In the genomic region with DNA sequence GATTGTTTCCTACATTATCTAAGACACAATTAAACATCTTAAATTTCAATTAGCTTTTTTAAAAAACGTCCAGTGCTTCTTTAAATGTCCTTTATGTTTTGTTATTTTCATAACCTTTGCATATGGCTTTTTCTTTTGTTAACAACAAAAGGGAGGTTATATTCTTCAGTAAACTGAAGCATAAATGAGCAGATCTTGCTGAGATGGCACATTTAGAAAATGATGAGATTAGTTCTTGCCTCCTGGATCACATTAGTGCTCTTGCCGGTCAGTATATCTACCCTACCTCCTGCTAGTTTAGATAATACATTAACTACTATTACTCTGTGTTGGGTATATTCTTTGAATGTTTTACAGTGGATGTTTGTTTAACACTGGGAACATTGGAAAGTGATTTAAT, we compare ENCODE assay signal across 14 cellular contexts.
DNase-seq lines count a peak whose midpoint lies in the region; ATAC-seq and TF ChIP-seq lines count a peak whose summit lies in the region.
"Had no signal": no experiment of that assay in that cellular context is flagged by ENCODE, and none has a peak within 500 bp of the region (broad histone marks: within the 10 kb centered on the region; RNA-seq: fewer than 3 reads in every experiment).

No MANE protein-coding gene starts in this region.

- DNase-seq in Caco-2 (no peak), PC-3 (no peak), PC-9 (no peak), cortex of kidney (lab: John Stamatoyannopoulos, UW) (no peak)
- no peak for DNase-seq in activated effector memory CD4-positive, alpha-beta T cell treated with anti-CD3 and anti-CD28 coated beads, Interleukin-2, amount 50 U/mL, for 16 hours
- DNase-seq: BE2C; CD4-positive, alpha-beta memory T cell; DND-41; GDM1; HFFc6 had no signal

- H2AFZ ChIP-seq in PC-3 (ENCODE audit: low read length) (no peak overlapping the region), PC-9 (no peak overlapping the region)

- H4K20me1 ChIP-seq in PC-3 (ENCODE audit: low read length) (no peaks in the 10 kb centered on the region), PC-9 (ENCODE audit: insufficient read depth) (no peaks in the 10 kb centered on the region)

- no TSS peak for BruUV-seq in Caco-2 (replicated peaks; lab: Mats Ljungman, UMichigan)
- no TSS peak for BruUV-seq in PC-3 (replicated peaks; lab: Mats Ljungman, UMichigan)
- no TSS peak for BruUV-seq in PC-9 (replicated peaks; lab: Mats Ljungman, UMichigan)

- POLR2A ChIA-PET in Caco-2 (lab: Charles Lee): no interaction called here
- POLR2A ChIA-PET in HEK293 (lab: Yijun Ruan, JAX): no interaction called here
- POLR2A ChIA-PET in PC-3 (lab: Charles Lee; ENCODE audit: unreplicated experiment): no interaction called here
- POLR2A ChIA-PET in PC-9 (lab: Charles Lee; ENCODE audit: unreplicated experiment): no interaction called here

- H3K4me3 Mint-ChIP-seq in Caco-2 (ENCODE audit: unreplicated experiment) (no peak overlapping the region), nephron (no peak overlapping the region)
- H3K4me3 Mint-ChIP-seq: CD4-positive, alpha-beta memory T cell; HFFc6 had no signal

- no peaks in the 10 kb centered on the region for H3K9me3 Mint-ChIP-seq in Caco-2 (ENCODE audit: unreplicated experiment)
- no peaks in the 10 kb centered on the region for H3K9me3 Mint-ChIP-seq in nephron
- H3K9me3 Mint-ChIP-seq: CD4-positive, alpha-beta memory T cell; HFFc6 had no signal

- peak; percentile 29; the same call in 1 of the 2 replicates for ATAC-seq in PC-3

- peak overlapping the region; percentile 35 for H3K27ac Mint-ChIP-seq in Caco-2 (ENCODE audit: unreplicated experiment)
- peak overlapping the region in 2 of 3 experiments; percentile 6 to 66 for H3K27ac Mint-ChIP-seq in nephron
- H3K27ac Mint-ChIP-seq: CD4-positive, alpha-beta memory T cell; HFFc6 had no signal

- no peak overlapping the region for H3K9ac ChIP-seq in PC-3 (ENCODE audit: low read length)

- no peak overlapping the region for H3K27ac ChIP-seq in HEK293 (ENCODE audit: extremely low read depth, low read depth, low read length)
- H3K27ac ChIP-seq in PC-3 (ENCODE audit: low read length): no peak overlapping the region
- no peak overlapping the region for H3K27ac ChIP-seq in PC-9
- H3K27ac ChIP-seq: C4-2B had no signal

- peaks cover 2% of the 10 kb centered on the region; the same call in 1 of the 2 replicates for H3K36me3 ChIP-seq in Caco-2 (ENCODE audit: control insufficient read depth, insufficient read depth, low read length)
- H3K36me3 ChIP-seq in HEK293 (ENCODE audit: control insufficient read depth in 2 of 2, insufficient read depth in 1 of 2, low read length in 2 of 2): peaks cover 0 to 6% of the 10 kb centered on the region in 2 experiments; a peak in 2 of 3 replicates
- no peaks in the 10 kb centered on the region for H3K36me3 ChIP-seq in PC-3 (ENCODE audit: low read depth, low read length)
- H3K36me3 ChIP-seq in PC-9 (ENCODE audit: low read depth): no peaks in the 10 kb centered on the region
- H3K36me3 ChIP-seq: BE2C, HAP-1 had no signal

- H3K4me3 ChIP-seq in Caco-2 (ENCODE audit: low read depth, low read length): no peak overlapping the region
- no peak overlapping the region for H3K4me3 ChIP-seq in HEK293 (ENCODE audit: low read depth, low read length)
- H3K4me3 ChIP-seq in PC-3 (ENCODE audit: low read length): no peak overlapping the region
- no peak overlapping the region for H3K4me3 ChIP-seq in PC-9
- H3K4me3 ChIP-seq: HAP-1 had no signal

- H3F3A ChIP-seq in PC-3 (ENCODE audit: low read length, unreplicated experiment) (no peaks in the 10 kb centered on the region), PC-9 (ENCODE audit: insufficient read depth, low read depth) (no peaks in the 10 kb centered on the region)

- H3K9me2 ChIP-seq in PC-3 (replicated peaks; ENCODE audit: low read length) (no peaks in the 10 kb centered on the region), PC-9 (ENCODE audit: insufficient read depth) (no peaks in the 10 kb centered on the region)

- H3K27me3 ChIP-seq in Caco-2 (replicated peaks; ENCODE audit: control insufficient read depth, insufficient read depth, low read length) (no peaks in the 10 kb centered on the region), PC-3 (ENCODE audit: low read length) (no peaks in the 10 kb centered on the region), PC-9 (ENCODE audit: insufficient read depth, low read depth) (no peaks in the 10 kb centered on the region)
- H3K27me3 ChIP-seq: BE2C had no signal

- H3K27me3 Mint-ChIP-seq in Caco-2 (ENCODE audit: insufficient read depth, unreplicated experiment) (no peaks in the 10 kb centered on the region), nephron (ENCODE audit: low read depth) (no peaks in the 10 kb centered on the region)
- H3K27me3 Mint-ChIP-seq: CD4-positive, alpha-beta memory T cell had no signal

- no peak for TF ChIP-seq CTCF in Caco-2 (IDR thresholded peaks at IDR 0.05; ENCODE audit: insufficient read depth in 1 of 2, low read depth in 1 of 2, low read length in 1 of 2, severe bottlenecking in 1 of 2, unreplicated experiment in 1 of 2)
- no peak for TF ChIP-seq CTCF in HEK293 (tag by site-specific recombination; IDR thresholded peaks at IDR 0.05)
- TF ChIP-seq CTCF in PC-3 (conservative IDR thresholded peaks at IDR 0.05; ENCODE audit: low read depth, low read length): no peak
- TF ChIP-seq CTCF in nephron (IDR thresholded peaks at IDR 0.05; ENCODE audit: unreplicated experiment in 3 of 3): no peak
- TF ChIP-seq CTCF in PC-9 (conservative IDR thresholded peaks at IDR 0.05): no peak

- no peaks in the 10 kb centered on the region for H3K79me2 ChIP-seq in PC-3 (ENCODE audit: low read length)
- H3K79me2 ChIP-seq in PC-9 (ENCODE audit: low read depth): no peaks in the 10 kb centered on the region

- H3K4me1 Mint-ChIP-seq in Caco-2 (ENCODE audit: low read depth, unreplicated experiment): peaks cover 11% of the 10 kb centered on the region
- H3K4me1 Mint-ChIP-seq in nephron: peaks cover 11% of the 10 kb centered on the region

- no peaks in the 10 kb centered on the region for H3K4me1 ChIP-seq in Caco-2
- peaks cover 3% of the 10 kb centered on the region; the same call in 1 of the 2 replicates for H3K4me1 ChIP-seq in HEK293 (ENCODE audit: control insufficient read depth, insufficient read depth, low read length)
- peaks cover 7% of the 10 kb centered on the region for H3K4me1 ChIP-seq in PC-3 (ENCODE audit: insufficient read depth, low read length)
- no peaks in the 10 kb centered on the region for H3K4me1 ChIP-seq in PC-9 (replicated peaks; ENCODE audit: insufficient read depth)
- H3K4me1 ChIP-seq: BE2C had no signal

- no peaks in the 10 kb centered on the region for H3K9me3 ChIP-seq in Caco-2
- no peaks in the 10 kb centered on the region for H3K9me3 ChIP-seq in HEK293 (ENCODE audit: control insufficient read depth, insufficient read depth, low read depth, low read length)
- H3K9me3 ChIP-seq in PC-3 (ENCODE audit: low read length): no peaks in the 10 kb centered on the region
- H3K9me3 ChIP-seq in PC-9 (ENCODE audit: insufficient read depth, low read depth): no peaks in the 10 kb centered on the region
- H3K9me3 ChIP-seq: BE2C, HAP-1 had no signal

- H3K4me2 ChIP-seq in PC-3 (ENCODE audit: low read length) (no peak overlapping the region), PC-9 (no peak overlapping the region)

- intact Hi-C loops in Caco-2 (cut with micrococcal nuclease; ENCODE audit: unreplicated experiment) (no loop called here), PC-3 (cut with micrococcal nuclease) (no loop called here), PC-9 (cut with micrococcal nuclease; ENCODE audit: unreplicated experiment) (no loop called here)

- H3K36me3 Mint-ChIP-seq in Caco-2 (ENCODE audit: insufficient read depth, unreplicated experiment) (peaks cover 6% of the 10 kb centered on the region), nephron (ENCODE audit: low read depth) (peaks cover 36% of the 10 kb centered on the region)

- CTCF ChIA-PET in Caco-2 (lab: Charles Lee) (no interaction called here), HEK293 (lab: Yijun Ruan, JAX) (no interaction called here), PC-3 (lab: Charles Lee) (interaction anchor here (0.6 kb wide), 1 partner anchor 12 kb away, joined by 3 read pairs; no protein-coding TSS in a partner anchor), PC-9 (lab: Charles Lee) (no interaction called here)

TF ChIP-seq in HEK293, 187 proteins besides CTCF, POLR2A, EP300 and RAD21 (continues in another document):
- TF ChIP-seq ZBTB6 (tag by site-specific recombination; IDR thresholded peaks at IDR 0.05) (no peak), ZNF398 (tag by site-specific recombination; IDR thresholded peaks at IDR 0.05) (no peak)
